Comparison of ENCODE assay signal across 22 cellular contexts in genomic region chr16:82341146-82341669, GRCh38.
A peak's percentile ranks its signal among the peaks of the same experiment; 100 is the strongest.
DNase-seq lines count a peak whose midpoint lies in the region; ATAC-seq, FAIRE-seq and TF ChIP-seq lines count a peak whose summit lies in the region.
"Had no signal": no experiment of that assay in that cellular context is flagged by ENCODE, and none has a peak within 500 bp of the region (broad histone marks: within the 10 kb centered on the region; RNA-seq: fewer than 3 reads in every experiment).

No MANE protein-coding gene starts in this region.

- 83 to 90% methylated on average over 4 of the region's 4 CpGs for WGBS in heart right ventricle, 2 donors
- WGBS in HepG2 (ENCODE audit: low lambda C conversion rate): 3% methylated on average over 4 of the region's 4 CpGs
- 53% methylated on average over 2 of the region's 4 CpGs for WGBS in right lobe of liver (ENCODE audit: insufficient coverage, low coverage, low lambda C conversion rate, missing lambda C conversion rate)
- 93 to 97% methylated on average over 4 of the region's 4 CpGs for WGBS in endodermal cell (ENCODE audit: insufficient coverage in 1 of 2, insufficient read length in 1 of 2), 2 experiments

- no peak for TF ChIP-seq POLR2A in HepG2 (IDR thresholded peaks at IDR 0.05; ENCODE audit: insufficient read depth in 1 of 2, low read depth in 2 of 2, low read length in 2 of 2)
- no peak for TF ChIP-seq POLR2A in right lobe of liver (IDR thresholded peaks at IDR 0.05)

- H3K4me1 ChIP-seq in heart right ventricle (peaks cover 0 to 9% (median 0%) of the 10 kb centered on the region in 9 donors), HepG2 (ENCODE audit: insufficient read depth, low read length) (no peaks in the 10 kb centered on the region), right lobe of liver (no peaks in the 10 kb centered on the region), endodermal cell (ENCODE audit: control insufficient read depth, insufficient read depth, low read length) (peaks cover 10% of the 10 kb centered on the region)
- H3K4me1 ChIP-seq: A549; BLaER1 treated with 17β-estradiol and CSF1 and Interleukin-3, amounts not matched to agents 10 nM and 100 nM; Caco-2 had no signal

- TF ChIP-seq CTCF in heart right ventricle (IDR thresholded peaks at IDR 0.05) (no peak), HepG2 (CRISPR knock-in tag; IDR thresholded peaks at IDR 0.05) (no peak), right lobe of liver (IDR thresholded peaks at IDR 0.05) (no peak), endodermal cell (conservative IDR thresholded peaks at IDR 0.05) (no peak)

- ATAC-seq in Right ventricle myocardium superior (ENCODE audit: poor library complexity) (peak; percentile 69), heart right ventricle (no peak), HepG2 (no peak), right lobe of liver (no peak)
- ATAC-seq: A549; CD8-positive, alpha-beta T cell had no signal

- no peak overlapping the region for H3K4me2 ChIP-seq in HepG2 (ENCODE audit: low read depth, low read length)
- H3K4me2 ChIP-seq: A549; BLaER1 treated with 17β-estradiol and CSF1 and Interleukin-3, amounts not matched to agents 10 nM and 100 nM had no signal

- DNase-seq in Right ventricle myocardium superior: no peak
- no peak for DNase-seq in heart right ventricle
- DNase-seq in HepG2 (ENCODE audit: low spot score): no peak
- no peak for DNase-seq in right lobe of liver
- no peak for DNase-seq in endodermal cell
- DNase-seq in stimulated activated CD4-positive, alpha-beta T cell treated with anti-CD3 and anti-CD28 coated beads, Interleukin-15, amount 100 ng/mL, for 24 hours: no peak
- DNase-seq: AML-193; Caco-2; Calu3; CD4-positive, alpha-beta T cell; CD8-positive, alpha-beta T cell; DMS79 treated with DMSO at 0.1 percent for 48 hours; GF-D8 had no signal

- H3K9me3 Mint-ChIP-seq in endodermal cell: peaks cover 14% of the 10 kb centered on the region
- H3K9me3 Mint-ChIP-seq: CD4-positive, alpha-beta T cell had no signal

- no peaks in the 10 kb centered on the region for H3K79me2 ChIP-seq in HepG2 (ENCODE audit: insufficient read depth, low read length)

- peaks cover 52% of the 10 kb centered on the region for H3K27me3 Mint-ChIP-seq in endodermal cell (ENCODE audit: insufficient read depth)

- CTCF ChIA-PET in HepG2 (lab: Yijun Ruan, JAX; ENCODE audit: low intra/inter-chr PET ratio, low total read pairs): interaction anchor here (5.5 kb wide), 1 partner anchor 77 kb away, joined by 42 read pairs; no protein-coding TSS in a partner anchor

- TF ChIP-seq RAD21 in HepG2 (CRISPR knock-in tag; IDR thresholded peaks at IDR 0.05): no peak

- POLR2A ChIA-PET in HepG2 (lab: Yijun Ruan, JAX): no interaction called here

- FAIRE-seq in HepG2 (lab: Jason Lieb, UNC): no peak
- FAIRE-seq: A549, D721Med, G401.6, GM12891, GM19239 had no signal

- BruUV-seq in HepG2 (replicated peaks; lab: Mats Ljungman, UMichigan): no TSS peak

- peaks cover 0 to 13% (median 3%) of the 10 kb centered on the region in 11 donors for H3K9me3 ChIP-seq in heart right ventricle
- peaks cover 6% of the 10 kb centered on the region; the same call in 1 of the 2 replicates for H3K9me3 ChIP-seq in HepG2 (ENCODE audit: low read length)
- H3K9me3 ChIP-seq in right lobe of liver: no peaks in the 10 kb centered on the region
- peaks cover 22% of the 10 kb centered on the region for H3K9me3 ChIP-seq in endodermal cell (ENCODE audit: control insufficient read depth, low read length)
- H3K9me3 ChIP-seq: A549; BLaER1 treated with 17β-estradiol and CSF1 and Interleukin-3, amounts not matched to agents 10 nM and 100 nM; Caco-2 had no signal

- intact Hi-C loops in Right ventricle myocardium superior (cut with DNase I): no loop called here
- intact Hi-C loops in heart right ventricle (cut with DNase I): loop anchor here in 2 of 10 donors (5.0 kb wide), 1 partner anchor 79 kb away; no protein-coding TSS in a partner anchor
- intact Hi-C loops in HepG2 (cut with micrococcal nuclease; ENCODE audit: unreplicated experiment): no loop called here
- intact Hi-C loops in right lobe of liver (cut with DNase I): loop anchor here in 1 of 2 donors (10.0 kb wide), 1 partner anchor 76 kb away; no protein-coding TSS in a partner anchor

- H3K27me3 ChIP-seq in heart right ventricle (no peaks in the 10 kb centered on the region), HepG2 (ENCODE audit: control insufficient read depth in 1 of 2, insufficient read depth in 2 of 2, low read length in 2 of 2) (peaks cover 0 to 7% of the 10 kb centered on the region in 2 experiments; a peak in 2 of 5 replicates), right lobe of liver (no peaks in the 10 kb centered on the region), endodermal cell (ENCODE audit: control insufficient read depth, insufficient read depth, low read length, poor library complexity, severe bottlenecking) (peaks cover 6% of the 10 kb centered on the region)
- H3K27me3 ChIP-seq: BLaER1 treated with 17β-estradiol and CSF1 and Interleukin-3, amounts not matched to agents 10 nM and 100 nM had no signal

- in situ Hi-C loops in HepG2 (cut with HindIII; ENCODE audit: extremely low pct_ligation_motif_present, low pct_unique_long_range_greater_than_20kb): loop anchor here (5.0 kb wide), 1 partner anchor 74 kb away; no protein-coding TSS in a partner anchor

- H3K4me3 ChIP-seq in heart right ventricle (no peak overlapping the region), HepG2 (replicated peaks in 1 of 3; ENCODE audit: insufficient read depth in 1 of 3, low read depth in 2 of 3, low read length in 3 of 3) (no peak overlapping the region), right lobe of liver (no peak overlapping the region), endodermal cell (ENCODE audit: low read length) (peak overlapping the region; percentile 47)
- H3K4me3 ChIP-seq: A549; BLaER1 treated with 17β-estradiol and CSF1 and Interleukin-3, amounts not matched to agents 10 nM and 100 nM had no signal

- no peak overlapping the region for H2AFZ ChIP-seq in HepG2 (ENCODE audit: low read length)

- no peaks in the 10 kb centered on the region for H3K36me3 Mint-ChIP-seq in endodermal cell (ENCODE audit: low read depth)
- H3K36me3 Mint-ChIP-seq: CD8-positive, alpha-beta T cell had no signal

- H4K20me1 ChIP-seq in HepG2 (ENCODE audit: insufficient read depth, low read length): no peaks in the 10 kb centered on the region
- H4K20me1 ChIP-seq: BLaER1 treated with 17β-estradiol and CSF1 and Interleukin-3, amounts not matched to agents 10 nM and 100 nM had no signal

- H3K36me3 ChIP-seq in heart right ventricle (no peaks in the 10 kb centered on the region), HepG2 (replicated peaks in 1 of 2; ENCODE audit: control insufficient read depth in 1 of 2, insufficient read depth in 2 of 2, low read length in 2 of 2) (no peaks in the 10 kb centered on the region), right lobe of liver (no peaks in the 10 kb centered on the region), endodermal cell (ENCODE audit: control insufficient read depth, insufficient read depth, low read length) (no peaks in the 10 kb centered on the region)
- H3K36me3 ChIP-seq: BLaER1 treated with 17β-estradiol and CSF1 and Interleukin-3, amounts not matched to agents 10 nM and 100 nM had no signal

- TF ChIP-seq EP300 in HepG2 (IDR thresholded peaks at IDR 0.05; ENCODE audit: low read depth in 2 of 2, low read length in 2 of 2) (no peak), HepG2 (CRISPR knock-in tag; IDR thresholded peaks at IDR 0.05; ENCODE audit: borderline replicate concordance) (no peak)

- H3K27ac Mint-ChIP-seq in endodermal cell: no peak overlapping the region
- H3K27ac Mint-ChIP-seq: B cell; CD4-positive, alpha-beta T cell; CD8-positive, alpha-beta T cell had no signal

- H3K27ac ChIP-seq in heart right ventricle (no peak overlapping the region), HepG2 (ENCODE audit: extremely low read length, insufficient read depth, low read length) (no peak overlapping the region), right lobe of liver (no peak overlapping the region), endodermal cell (ENCODE audit: low read depth, low read length) (no peak overlapping the region)
- H3K27ac ChIP-seq: 22Rv1; A549; BLaER1 treated with 17β-estradiol and CSF1 and Interleukin-3, amounts not matched to agents 10 nM and 100 nM; C4-2B had no signal

- no peak overlapping the region for H3K9ac ChIP-seq in HepG2 (ENCODE audit: insufficient read depth, low read depth, low read length)
- H3K9ac ChIP-seq in endodermal cell (ENCODE audit: extremely low read depth, low read length, poor library complexity, severe bottlenecking): no peak overlapping the region
- H3K9ac ChIP-seq: BLaER1 treated with 17β-estradiol and CSF1 and Interleukin-3, amounts not matched to agents 10 nM and 100 nM had no signal

- no peak overlapping the region for H3K4me3 Mint-ChIP-seq in endodermal cell
- H3K4me3 Mint-ChIP-seq: B cell; CD4-positive, alpha-beta T cell; CD8-positive, alpha-beta T cell had no signal

- H3K4me1 Mint-ChIP-seq in endodermal cell: peaks cover 9% of the 10 kb centered on the region
- H3K4me1 Mint-ChIP-seq: B cell had no signal

TF ChIP-seq in HepG2, 621 proteins besides CTCF, POLR2A, EP300 and RAD21:
- peak; percentile 96 for TF ChIP-seq ZNF12 (CRISPR knock-in tag; IDR thresholded peaks at IDR 0.05)
- TF ChIP-seq PHF20 (CRISPR knock-in tag; IDR thresholded peaks at IDR 0.05): no peak
